In genomic region chr1:61450454-61451213, GRCh38 we compare ENCODE assay signal across 8 cellular contexts.
DNase-seq lines count a peak whose midpoint lies in the region; ATAC-seq, FAIRE-seq and TF ChIP-seq lines count a peak whose summit lies in the region.

No MANE protein-coding gene starts in this region.

- H3K36me3 ChIP-seq in astrocyte (ENCODE audit: insufficient read depth, low read length) (no peaks in the 10 kb centered on the region), gastrocnemius medialis (peaks cover 0 to 5% of the 10 kb centered on the region in 2 donors), osteoblast (ENCODE audit: insufficient read depth, low read length) (no peaks in the 10 kb centered on the region)

- DNase-seq in Caki2 (ENCODE audit: low read depth), result peak; percentile 17
- peak; percentile 14 for DNase-seq in astrocyte (ENCODE audit: low read depth)
- DNase-seq in right cardiac atrium, result peak; percentile 69 to 83 (median 78)
- DNase-seq in gastrocnemius medialis, result peak in 1 of 2 donors; percentile 51
- no peak for DNase-seq in 8988T
- no peak for DNase-seq in osteoblast (ENCODE audit: insufficient read length, low spot score, missing footprints)

- H3K27ac ChIP-seq in astrocyte (ENCODE audit: low read depth, low read length), result no peak overlapping the region
- H3K27ac ChIP-seq in right cardiac atrium (ENCODE audit: low read length), result peak overlapping the region; percentile 95
- peak overlapping the region; percentile 73 to 82 (median 78) for H3K27ac ChIP-seq in gastrocnemius medialis
- no peak overlapping the region for H3K27ac ChIP-seq in osteoblast (ENCODE audit: low read depth, low read length)

- no peak for TF ChIP-seq POLR2A in gastrocnemius medialis (IDR thresholded peaks at IDR 0.05)

- intact Hi-C loops in right cardiac atrium (cut with DNase I), result loop anchor here (5.0 to 10.0 kb wide), 7 partner anchors 106 to 476 kb away; partner anchors contain the start of gene NFIA (in 1 of the 4)
- intact Hi-C loops in gastrocnemius medialis (cut with DNase I; ENCODE audit: low total_unique reads), result loop anchor here (1.0 to 5.0 kb wide), 3 partner anchors 268 to 598 kb away; no protein-coding TSS in a partner anchor

- peaks cover 2% of the 10 kb centered on the region for H3K27me3 ChIP-seq in astrocyte (ENCODE audit: insufficient read depth, low read length)
- no peaks in the 10 kb centered on the region for H3K27me3 ChIP-seq in right cardiac atrium (ENCODE audit: control insufficient read depth, insufficient read depth)
- H3K27me3 ChIP-seq in gastrocnemius medialis, result no peaks in the 10 kb centered on the region
- H3K27me3 ChIP-seq in osteoblast (ENCODE audit: insufficient read depth, low read length), result peaks cover 21% of the 10 kb centered on the region

- H3K79me2 ChIP-seq in astrocyte (ENCODE audit: insufficient read depth, low read length), result no peaks in the 10 kb centered on the region
- H3K79me2 ChIP-seq in osteoblast (ENCODE audit: insufficient read depth, low read length), result no peaks in the 10 kb centered on the region

- peaks cover 3% of the 10 kb centered on the region for H3K36me3 Mint-ChIP-seq in astrocyte (ENCODE audit: low read depth, unreplicated experiment)

- H4K20me1 ChIP-seq in astrocyte (ENCODE audit: insufficient read depth, low read length) (no peaks in the 10 kb centered on the region), osteoblast (ENCODE audit: insufficient read depth, low read length) (peaks cover 2% of the 10 kb centered on the region)

- H2AFZ ChIP-seq in astrocyte (ENCODE audit: low read depth, low read length) (peak overlapping the region; percentile 23), osteoblast (ENCODE audit: low read length) (no peak overlapping the region)

- H3K4me1 ChIP-seq in astrocyte (ENCODE audit: insufficient read depth, low read length), result peaks cover 19% of the 10 kb centered on the region
- H3K4me1 ChIP-seq in right cardiac atrium (ENCODE audit: control insufficient read depth, insufficient read depth, low read length), result peaks cover 37% of the 10 kb centered on the region
- H3K4me1 ChIP-seq in gastrocnemius medialis, result peaks cover 66 to 67% of the 10 kb centered on the region in 2 donors
- H3K4me1 ChIP-seq in osteoblast (ENCODE audit: insufficient read depth, low read length), result peaks cover 24% of the 10 kb centered on the region

- TF ChIP-seq CTCF in astrocyte (IDR thresholded peaks at IDR 0.05; ENCODE audit: insufficient read depth, low read depth, low read length) (no peak), gastrocnemius medialis (IDR thresholded peaks at IDR 0.05 in 4 of 5, conservative IDR thresholded peaks at IDR 0.05 in 1 of 5) (no peak), osteoblast (IDR thresholded peaks at IDR 0.05; ENCODE audit: extremely low read depth, low read depth, low read length) (no peak)

- H3K4me2 ChIP-seq in astrocyte (ENCODE audit: low read length) (no peak overlapping the region), osteoblast (ENCODE audit: insufficient read depth, low read length) (no peak overlapping the region)

- peaks cover 7% of the 10 kb centered on the region for H3K27me3 Mint-ChIP-seq in astrocyte (ENCODE audit: low read depth, unreplicated experiment)

- 16% methylated on average over 11 of the region's 11 CpGs for WGBS in right cardiac atrium

- H3K4me1 Mint-ChIP-seq in astrocyte (ENCODE audit: low read depth, unreplicated experiment), result peaks cover 49% of the 10 kb centered on the region

- no peaks in the 10 kb centered on the region for H3K9me3 ChIP-seq in astrocyte (ENCODE audit: insufficient read depth, low read depth, low read length)
- no peaks in the 10 kb centered on the region for H3K9me3 ChIP-seq in right cardiac atrium (ENCODE audit: control insufficient read depth, low read length)
- H3K9me3 ChIP-seq in gastrocnemius medialis, result no peaks in the 10 kb centered on the region
- no peaks in the 10 kb centered on the region for H3K9me3 ChIP-seq in osteoblast (ENCODE audit: low read depth, low read length)

- H3K4me3 ChIP-seq in astrocyte (ENCODE audit: insufficient read depth, low read depth, low read length), result no peak overlapping the region
- no peak overlapping the region for H3K4me3 ChIP-seq in right cardiac atrium (ENCODE audit: low read length)
- no peak overlapping the region for H3K4me3 ChIP-seq in gastrocnemius medialis
- H3K4me3 ChIP-seq in osteoblast (ENCODE audit: insufficient read depth, low read length), result no peak overlapping the region

- no peak for FAIRE-seq in astrocyte (lab: Jason Lieb, UNC)

- peak; percentile 46 to 70 for ATAC-seq in right cardiac atrium
- peak; percentile 10 to 28 for ATAC-seq in gastrocnemius medialis
- ATAC-seq in HG03439 (IDR thresholded peaks at IDR 0.05; ENCODE audit: unreplicated experiment), result no peak
- no peak for ATAC-seq in GM19328 (IDR thresholded peaks at IDR 0.05; ENCODE audit: unreplicated experiment)

- H3K9ac ChIP-seq in astrocyte (ENCODE audit: low read length), result no peak overlapping the region

- no peak overlapping the region for H3K27ac Mint-ChIP-seq in astrocyte (ENCODE audit: unreplicated experiment)

- no peak overlapping the region for H3K4me3 Mint-ChIP-seq in astrocyte (ENCODE audit: unreplicated experiment)

- H3K9me3 Mint-ChIP-seq in astrocyte (ENCODE audit: unreplicated experiment), result no peaks in the 10 kb centered on the region

- in situ Hi-C loops in Caki2 (cut with HindIII; ENCODE audit: low pct_unique_long_range_greater_than_20kb, low sequenced_read_pairs) (no loop called here), gastrocnemius medialis (cut with MboI; ENCODE audit: low sequenced_read_pairs in 4 of 4) (loop anchor here (5.0 to 25.0 kb wide), 5 partner anchors 403 to 613 kb away; no protein-coding TSS in a partner anchor)

Comparison
In these comparisons a context has a peak if more than half of its experiments do, and no peak if none do; other contexts are left out.
1. DNase-seq: peak in Caki2 (single experiment), astrocyte (single experiment) and right cardiac atrium (3 of 3); none in 8988T (single experiment) and osteoblast (single experiment).
2. H3K27ac ChIP-seq: peak in right cardiac atrium (single experiment) and gastrocnemius medialis (4 of 4); none in astrocyte (single experiment) and osteoblast (single experiment).
3. ATAC-seq: peak in right cardiac atrium (2 of 2) and gastrocnemius medialis (2 of 2); none in HG03439 (single experiment) and GM19328 (single experiment).